In the genomic region with DNA sequence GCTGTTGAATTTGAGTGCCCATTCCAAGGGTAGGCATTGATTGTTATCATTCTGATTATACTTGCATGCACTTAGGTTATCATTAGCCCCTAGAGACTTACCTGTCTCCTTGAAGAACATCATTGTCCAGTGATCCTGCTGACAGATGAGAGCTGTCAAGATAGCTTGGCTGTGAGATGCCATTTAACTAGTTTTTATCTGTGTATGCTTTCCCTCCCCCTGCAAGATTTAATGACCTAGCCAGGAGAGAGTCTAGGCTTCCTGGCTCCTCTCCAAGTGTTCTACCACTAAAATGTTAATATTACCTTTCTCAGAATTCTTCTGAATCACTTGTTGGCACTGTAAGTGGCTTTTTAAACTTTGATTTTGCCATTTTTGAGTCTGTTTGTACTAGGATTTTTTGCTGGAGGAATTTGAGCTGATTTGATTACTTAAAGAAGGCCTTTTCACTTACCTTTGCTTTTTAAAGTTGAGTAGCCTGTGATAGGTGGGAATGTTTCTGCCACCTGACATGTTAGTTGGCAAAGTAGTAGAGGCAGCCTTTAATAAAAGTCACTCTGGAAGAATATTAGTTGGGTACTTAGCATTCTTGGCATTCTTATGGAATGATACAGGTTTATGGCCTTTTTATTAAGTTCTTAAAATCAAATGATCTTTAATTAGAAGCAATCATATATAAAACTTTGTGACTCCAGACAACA, we compare ENCODE assay signal across 10 cellular contexts. TPM values are rescaled to one million over a fixed set of nuclear protein-coding genes. Genes with fewer than 3 reads are reported as not detected.
DNase-seq lines count a peak whose midpoint lies in the region; ATAC-seq and TF ChIP-seq lines count a peak whose summit lies in the region.
"Had no signal": no experiment of that assay in that cellular context is flagged by ENCODE, and none has a peak within 500 bp of the region (broad histone marks: within the 10 kb centered on the region; RNA-seq: fewer than 3 reads in every experiment).

No MANE protein-coding gene starts in this region.

- H3K27me3 Mint-ChIP-seq in Calu3 (ENCODE audit: unreplicated experiment) = no peaks in the 10 kb centered on the region

- CTCF ChIA-PET in Calu3 (lab: Charles Lee) = interaction anchor here (0.6 to 2.5 kb wide), 9 partner anchors 9 to 1180 kb away, joined by 3 to 12 read pairs (median 6); no protein-coding TSS in a partner anchor

- H3K27me3 ChIP-seq in esophagus (ENCODE audit: control insufficient read depth in 1 of 2, insufficient read depth in 2 of 2, low read length in 2 of 2) = no peaks in the 10 kb centered on the region

- H3K9me3 Mint-ChIP-seq in Calu3 (ENCODE audit: low read depth, unreplicated experiment) = no peaks in the 10 kb centered on the region

- H3K4me1 ChIP-seq in esophagus (ENCODE audit: control insufficient read depth in 2 of 2, insufficient read depth in 2 of 2, low read length in 1 of 2) = peaks cover 2 to 13% of the 10 kb centered on the region in 2 donors

- H3K27ac ChIP-seq in esophagus (ENCODE audit: low read depth in 2 of 2, low read length in 1 of 2) = peak overlapping the region; percentile 66 to 90

- H3K36me3 ChIP-seq in esophagus (ENCODE audit: control insufficient read depth in 2 of 2, insufficient read depth in 2 of 2, low read length in 1 of 2) = no peaks in the 10 kb centered on the region

- H3K36me3 Mint-ChIP-seq in Calu3 (ENCODE audit: insufficient read depth, unreplicated experiment) = peaks cover 19% of the 10 kb centered on the region

- no peak for ATAC-seq in HG03432 (IDR thresholded peaks at IDR 0.05; ENCODE audit: unreplicated experiment)
- no peak for ATAC-seq in GM19395 (IDR thresholded peaks at IDR 0.05; ENCODE audit: unreplicated experiment)

- H3K4me1 Mint-ChIP-seq in Calu3 (ENCODE audit: low read depth, unreplicated experiment) = peaks cover 71% of the 10 kb centered on the region

- peak overlapping the region; percentile 57 for H3K4me3 Mint-ChIP-seq in Calu3 (ENCODE audit: low read depth, unreplicated experiment)

- intact Hi-C loops in Calu3 (cut with micrococcal nuclease; ENCODE audit: unreplicated experiment) = loop anchor here (5.0 kb wide), 1 partner anchor 40 kb away; a partner anchor contains a TSS

- no peak for TF ChIP-seq CTCF in Calu3 (IDR thresholded peaks at IDR 0.05; ENCODE audit: unreplicated experiment)

- H3K4me3 ChIP-seq in esophagus (ENCODE audit: low read depth in 1 of 2, low read length in 2 of 2) = no peak overlapping the region

- DNase-seq in Calu3 (no peak), NCI-H226 (peak; percentile 18), renal cortical epithelial cell (ENCODE audit: low read depth) (peak; percentile 75), AG08395 (ENCODE audit: low spot score) (no peak)
- no peak for DNase-seq in stimulated activated CD4-positive, alpha-beta T cell treated with anti-CD3 and anti-CD28 coated beads, Interleukin-12 subunit alpha, Interleukin-12 subunit beta, amount 100 ng/mL, for 4 hours
- DNase-seq: NCI-H774, T1000 had no signal

- peak overlapping the region; percentile 74 for H3K27ac Mint-ChIP-seq in Calu3 (ENCODE audit: unreplicated experiment)

- H3K9me3 ChIP-seq in esophagus (ENCODE audit: control insufficient read depth in 2 of 2, insufficient read depth in 1 of 2, low read depth in 1 of 2, low read length in 1 of 2) = no peaks in the 10 kb centered on the region

- no TSS peak for BruUV-seq in Calu3 (replicated peaks; lab: Mats Ljungman, UMichigan)

RNA-seq across cellular contexts. Expression of a gene that starts 41.1 kb away (rescaled TPM):
- total RNA-seq in Calu3 (2022) (84.8 and 87.8 TPM in 2 replicates), renal cortical epithelial cell (19.6 and 104 TPM in 2 replicates)
- polyA plus RNA-seq in esophagus = 10 to 100 TPM in 1 of 2 donors, 1 to 10 TPM in 1; 9.6 to 15.2 TPM

RNA-seq across cellular contexts. Expression of a gene that starts 51.2 kb away (rescaled TPM):
- total RNA-seq in Calu3 (2022) = 180 and 184 TPM in 2 replicates
- polyA plus RNA-seq in esophagus = 100 to 1,000 TPM in 1 of 2 donors, 10 to 100 TPM in 1; 71.2 to 157 TPM
- 117 and 122 TPM in 2 replicates for total RNA-seq in renal cortical epithelial cell

Comparison
In these comparisons a context has a peak if more than half of its experiments do, and no peak if none do; other contexts are left out.
1. DNase-seq: peak in NCI-H226 (single experiment) and renal cortical epithelial cell (single experiment); none in Calu3 (single experiment), stimulated activated CD4-positive, alpha-beta T cell treated with anti-CD3 and anti-CD28 coated beads, Interleukin-12 subunit alpha, Interleukin-12 subunit beta, amount 100 ng/mL, for 4 hours (single experiment) and AG08395 (single experiment).